Comparison of ENCODE assay signal across 1 cellular context in the genomic region with DNA sequence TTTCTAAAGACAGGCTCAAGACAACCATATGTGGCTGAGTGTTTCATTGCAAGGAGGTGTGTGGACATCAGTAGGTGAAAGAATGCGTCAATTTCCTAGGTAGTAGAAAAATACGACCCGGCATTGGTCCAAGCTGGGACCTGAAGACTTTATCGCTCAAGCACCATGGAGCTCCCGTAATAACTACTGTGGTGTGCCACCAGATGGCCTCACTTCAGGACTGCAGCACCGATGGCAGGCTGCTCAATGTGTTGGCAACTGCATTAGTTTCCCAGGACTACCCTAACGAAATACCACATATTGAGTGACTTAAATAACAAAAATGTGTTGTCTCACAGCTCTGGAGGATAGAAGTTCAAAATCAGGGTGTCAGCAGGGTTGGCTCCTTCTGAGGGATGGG.
TF ChIP-seq lines count a peak whose summit lies in the region.

No MANE protein-coding gene starts in this region.

TF ChIP-seq in GM23338, 12 proteins besides CTCF, POLR2A, EP300 and RAD21:
- TF ChIP-seq ZNF114 (CRISPR knock-in tag; IDR thresholded peaks at IDR 0.05), result no peak
- no peak for TF ChIP-seq POLR2AphosphoS5 (IDR thresholded peaks at IDR 0.05; ENCODE audit: low read depth)
- TF ChIP-seq, protein P1, sequence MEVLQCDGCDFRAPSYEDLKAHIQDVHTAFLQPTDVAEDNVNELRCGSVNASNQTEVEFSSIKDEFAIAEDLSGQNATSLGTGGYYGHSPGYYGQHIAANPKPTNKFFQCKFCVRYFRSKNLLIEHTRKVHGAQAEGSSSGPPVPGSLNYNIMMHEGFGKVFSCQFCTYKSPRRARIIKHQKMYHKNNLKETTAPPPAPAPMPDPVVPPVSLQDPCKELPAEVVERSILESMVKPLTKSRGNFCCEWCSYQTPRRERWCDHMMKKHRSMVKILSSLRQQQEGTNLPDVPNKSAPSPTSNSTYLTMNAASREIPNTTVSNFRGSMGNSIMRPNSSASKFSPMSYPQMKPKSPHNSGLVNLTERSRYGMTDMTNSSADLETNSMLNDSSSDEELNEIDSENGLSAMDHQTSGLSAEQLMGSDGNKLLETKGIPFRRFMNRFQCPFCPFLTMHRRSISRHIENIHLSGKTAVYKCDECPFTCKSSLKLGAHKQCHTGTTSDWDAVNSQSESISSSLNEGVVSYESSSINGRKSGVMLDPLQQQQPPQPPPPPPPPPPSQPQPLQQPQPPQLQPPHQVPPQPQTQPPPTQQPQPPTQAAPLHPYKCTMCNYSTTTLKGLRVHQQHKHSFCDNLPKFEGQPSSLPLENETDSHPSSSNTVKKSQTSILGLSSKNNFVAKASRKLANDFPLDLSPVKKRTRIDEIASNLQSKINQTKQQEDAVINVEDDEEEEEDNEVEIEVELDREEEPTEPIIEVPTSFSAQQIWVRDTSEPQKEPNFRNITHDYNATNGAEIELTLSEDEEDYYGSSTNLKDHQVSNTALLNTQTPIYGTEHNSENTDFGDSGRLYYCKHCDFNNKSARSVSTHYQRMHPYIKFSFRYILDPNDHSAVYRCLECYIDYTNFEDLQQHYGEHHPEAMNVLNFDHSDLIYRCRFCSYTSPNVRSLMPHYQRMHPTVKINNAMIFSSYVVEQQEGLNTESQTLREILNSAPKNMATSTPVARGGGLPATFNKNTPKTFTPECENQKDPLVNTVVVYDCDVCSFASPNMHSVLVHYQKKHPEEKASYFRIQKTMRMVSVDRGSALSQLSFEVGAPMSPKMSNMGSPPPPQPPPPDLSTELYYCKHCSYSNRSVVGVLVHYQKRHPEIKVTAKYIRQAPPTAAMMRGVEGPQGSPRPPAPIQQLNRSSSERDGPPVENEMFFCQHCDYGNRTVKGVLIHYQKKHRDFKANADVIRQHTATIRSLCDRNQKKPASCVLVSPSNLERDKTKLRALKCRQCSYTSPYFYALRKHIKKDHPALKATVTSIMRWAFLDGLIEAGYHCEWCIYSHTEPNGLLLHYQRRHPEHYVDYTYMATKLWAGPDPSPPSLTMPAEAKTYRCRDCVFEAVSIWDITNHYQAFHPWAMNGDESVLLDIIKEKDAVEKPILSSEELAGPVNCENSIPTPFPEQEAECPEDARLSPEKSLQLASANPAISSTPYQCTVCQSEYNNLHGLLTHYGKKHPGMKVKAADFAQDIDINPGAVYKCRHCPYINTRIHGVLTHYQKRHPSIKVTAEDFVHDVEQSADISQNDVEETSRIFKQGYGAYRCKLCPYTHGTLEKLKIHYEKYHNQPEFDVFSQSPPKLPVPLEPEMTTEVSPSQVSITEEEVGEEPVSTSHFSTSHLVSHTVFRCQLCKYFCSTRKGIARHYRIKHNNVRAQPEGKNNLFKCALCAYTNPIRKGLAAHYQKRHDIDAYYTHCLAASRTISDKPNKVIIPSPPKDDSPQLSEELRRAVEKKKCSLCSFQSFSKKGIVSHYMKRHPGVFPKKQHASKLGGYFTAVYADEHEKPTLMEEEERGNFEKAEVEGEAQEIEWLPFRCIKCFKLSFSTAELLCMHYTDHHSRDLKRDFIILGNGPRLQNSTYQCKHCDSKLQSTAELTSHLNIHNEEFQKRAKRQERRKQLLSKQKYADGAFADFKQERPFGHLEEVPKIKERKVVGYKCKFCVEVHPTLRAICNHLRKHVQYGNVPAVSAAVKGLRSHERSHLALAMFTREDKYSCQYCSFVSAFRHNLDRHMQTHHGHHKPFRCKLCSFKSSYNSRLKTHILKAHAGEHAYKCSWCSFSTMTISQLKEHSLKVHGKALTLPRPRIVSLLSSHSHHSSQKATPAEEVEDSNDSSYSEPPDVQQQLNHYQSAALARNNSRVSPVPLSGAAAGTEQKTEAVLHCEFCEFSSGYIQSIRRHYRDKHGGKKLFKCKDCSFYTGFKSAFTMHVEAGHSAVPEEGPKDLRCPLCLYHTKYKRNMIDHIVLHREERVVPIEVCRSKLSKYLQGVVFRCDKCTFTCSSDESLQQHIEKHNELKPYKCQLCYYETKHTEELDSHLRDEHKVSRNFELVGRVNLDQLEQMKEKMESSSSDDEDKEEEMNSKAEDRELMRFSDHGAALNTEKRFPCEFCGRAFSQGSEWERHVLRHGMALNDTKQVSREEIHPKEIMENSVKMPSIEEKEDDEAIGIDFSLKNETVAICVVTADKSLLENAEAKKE (CRISPR knock-in tag; IDR thresholded peaks at IDR 0.05), result no peak
- TF ChIP-seq, protein P2, sequence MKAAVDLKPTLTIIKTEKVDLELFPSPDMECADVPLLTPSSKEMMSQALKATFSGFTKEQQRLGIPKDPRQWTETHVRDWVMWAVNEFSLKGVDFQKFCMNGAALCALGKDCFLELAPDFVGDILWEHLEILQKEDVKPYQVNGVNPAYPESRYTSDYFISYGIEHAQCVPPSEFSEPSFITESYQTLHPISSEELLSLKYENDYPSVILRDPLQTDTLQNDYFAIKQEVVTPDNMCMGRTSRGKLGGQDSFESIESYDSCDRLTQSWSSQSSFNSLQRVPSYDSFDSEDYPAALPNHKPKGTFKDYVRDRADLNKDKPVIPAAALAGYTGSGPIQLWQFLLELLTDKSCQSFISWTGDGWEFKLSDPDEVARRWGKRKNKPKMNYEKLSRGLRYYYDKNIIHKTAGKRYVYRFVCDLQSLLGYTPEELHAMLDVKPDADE (IDR thresholded peaks at IDR 0.05), result no peak
- TF ChIP-seq STAT1 (IDR thresholded peaks at IDR 0.05; ENCODE audit: unreplicated experiment), result no peak
- no peak for TF ChIP-seq JUNB (IDR thresholded peaks at IDR 0.05; ENCODE audit: unreplicated experiment)
- TF ChIP-seq, protein P3, sequence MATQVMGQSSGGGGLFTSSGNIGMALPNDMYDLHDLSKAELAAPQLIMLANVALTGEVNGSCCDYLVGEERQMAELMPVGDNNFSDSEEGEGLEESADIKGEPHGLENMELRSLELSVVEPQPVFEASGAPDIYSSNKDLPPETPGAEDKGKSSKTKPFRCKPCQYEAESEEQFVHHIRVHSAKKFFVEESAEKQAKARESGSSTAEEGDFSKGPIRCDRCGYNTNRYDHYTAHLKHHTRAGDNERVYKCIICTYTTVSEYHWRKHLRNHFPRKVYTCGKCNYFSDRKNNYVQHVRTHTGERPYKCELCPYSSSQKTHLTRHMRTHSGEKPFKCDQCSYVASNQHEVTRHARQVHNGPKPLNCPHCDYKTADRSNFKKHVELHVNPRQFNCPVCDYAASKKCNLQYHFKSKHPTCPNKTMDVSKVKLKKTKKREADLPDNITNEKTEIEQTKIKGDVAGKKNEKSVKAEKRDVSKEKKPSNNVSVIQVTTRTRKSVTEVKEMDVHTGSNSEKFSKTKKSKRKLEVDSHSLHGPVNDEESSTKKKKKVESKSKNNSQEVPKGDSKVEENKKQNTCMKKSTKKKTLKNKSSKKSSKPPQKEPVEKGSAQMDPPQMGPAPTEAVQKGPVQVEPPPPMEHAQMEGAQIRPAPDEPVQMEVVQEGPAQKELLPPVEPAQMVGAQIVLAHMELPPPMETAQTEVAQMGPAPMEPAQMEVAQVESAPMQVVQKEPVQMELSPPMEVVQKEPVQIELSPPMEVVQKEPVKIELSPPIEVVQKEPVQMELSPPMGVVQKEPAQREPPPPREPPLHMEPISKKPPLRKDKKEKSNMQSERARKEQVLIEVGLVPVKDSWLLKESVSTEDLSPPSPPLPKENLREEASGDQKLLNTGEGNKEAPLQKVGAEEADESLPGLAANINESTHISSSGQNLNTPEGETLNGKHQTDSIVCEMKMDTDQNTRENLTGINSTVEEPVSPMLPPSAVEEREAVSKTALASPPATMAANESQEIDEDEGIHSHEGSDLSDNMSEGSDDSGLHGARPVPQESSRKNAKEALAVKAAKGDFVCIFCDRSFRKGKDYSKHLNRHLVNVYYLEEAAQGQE (IDR thresholded peaks at IDR 0.05; ENCODE audit: unreplicated experiment), result no peak
- TF ChIP-seq ZNF331 (CRISPR knock-in tag; IDR thresholded peaks at IDR 0.05; ENCODE audit: low read depth), result no peak
- TF ChIP-seq EZH2phosphoT487 (IDR thresholded peaks at IDR 0.05; ENCODE audit: unreplicated experiment), result no peak
- no peak for TF ChIP-seq NANOG (IDR thresholded peaks at IDR 0.05; ENCODE audit: borderline replicate concordance)
- no peak for TF ChIP-seq CREB1 (CRISPR knock-in tag; IDR thresholded peaks at IDR 0.05; ENCODE audit: low read depth)
- no peak for TF ChIP-seq EZH2 (IDR thresholded peaks at IDR 0.05; ENCODE audit: low read depth, unreplicated experiment)
